22 cellular contexts compared by ENCODE assay signal in the genomic region with DNA sequence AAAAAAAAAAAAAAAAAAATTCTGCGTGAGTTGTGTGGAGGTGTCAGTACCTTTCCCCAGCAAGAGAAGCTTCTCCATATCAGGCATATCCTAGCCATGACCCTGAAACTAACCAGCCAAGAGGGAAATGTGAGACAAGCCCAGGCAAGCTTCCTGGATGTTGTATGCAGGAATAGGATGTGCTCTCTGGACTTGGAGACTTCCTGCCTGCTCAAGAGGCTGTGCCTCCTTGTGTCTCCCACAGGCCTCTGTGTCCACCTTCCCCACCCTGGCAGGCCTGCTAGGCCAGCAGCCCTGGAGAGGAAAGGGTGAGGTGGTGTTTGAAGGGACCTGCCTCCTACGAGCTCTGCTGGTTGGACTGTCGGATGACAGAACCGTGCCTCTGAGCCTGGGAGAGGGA. TPM values are rescaled to one million over a fixed set of nuclear protein-coding genes. Genes with fewer than 3 reads are reported as not detected.
DNase-seq lines count a peak whose midpoint lies in the region; ATAC-seq and TF ChIP-seq lines count a peak whose summit lies in the region.
"Had no signal": no experiment of that assay in that cellular context is flagged by ENCODE, and none has a peak within 500 bp of the region (broad histone marks: within the 10 kb centered on the region; RNA-seq: fewer than 3 reads in every experiment).

No MANE protein-coding gene starts in this region.

- H3K9me3 Mint-ChIP-seq in activated CD8-positive, alpha-beta T cell treated with anti-CD3 and anti-CD28 coated beads, Interleukin-2, amount 10 ng/mL, durations not matched to agents 7 days and 5 days (ENCODE audit: insufficient read depth) = no peaks in the 10 kb centered on the region
- H3K9me3 Mint-ChIP-seq in activated CD8-positive, alpha-beta T cell treated with anti-CD3 and anti-CD28 coated beads for 36 hours = no peaks in the 10 kb centered on the region
- H3K9me3 Mint-ChIP-seq in dendritic cell treated with granulocyte-macrophage colony-stimulating factor and Interleukin-4, amounts not matched to agents 40 ng/mL and 50 ng/mL, for 4 days = no peaks in the 10 kb centered on the region
- H3K9me3 Mint-ChIP-seq in mesothelial cell of epicardium (no peaks in the 10 kb centered on the region), endothelial cell (ENCODE audit: unreplicated experiment) (no peaks in the 10 kb centered on the region)
- H3K9me3 Mint-ChIP-seq: activated T-helper 1 cell treated with anti-CD3 and anti-CD28 coated beads, Interleukin-12 subunit alpha, Interleukin-12 subunit beta, Interleukin-2, Interleukin-4 antibody, amounts not matched to agents 30 ng/mL and 10 ng/mL and 1 ng/mL, durations not matched to agents 14 hours and 24 hours and 36 hours had no signal

- TF ChIP-seq CTCF in activated CD8-positive, alpha-beta T cell treated with anti-CD3 and anti-CD28 coated beads for 36 hours (IDR thresholded peaks at IDR 0.05) = no peak
- no peak for TF ChIP-seq CTCF in mesothelial cell of epicardium (IDR thresholded peaks at IDR 0.05; ENCODE audit: unreplicated experiment)
- no peak for TF ChIP-seq CTCF in endothelial cell (IDR thresholded peaks at IDR 0.05; ENCODE audit: unreplicated experiment)

- peak overlapping the region; percentile 25 for H3K4me3 Mint-ChIP-seq in activated CD8-positive, alpha-beta T cell treated with anti-CD3 and anti-CD28 coated beads, Interleukin-2, amount 10 ng/mL, durations not matched to agents 7 days and 5 days
- H3K4me3 Mint-ChIP-seq in activated CD8-positive, alpha-beta T cell treated with anti-CD3 and anti-CD28 coated beads for 36 hours = no peak overlapping the region
- no peak overlapping the region for H3K4me3 Mint-ChIP-seq in dendritic cell treated with granulocyte-macrophage colony-stimulating factor and Interleukin-4, amounts not matched to agents 40 ng/mL and 50 ng/mL, for 4 days
- H3K4me3 Mint-ChIP-seq in mesothelial cell of epicardium (peak overlapping the region; percentile 43), endothelial cell (ENCODE audit: unreplicated experiment) (no peak overlapping the region)

- no peak overlapping the region for H3K27ac Mint-ChIP-seq in activated CD8-positive, alpha-beta T cell treated with anti-CD3 and anti-CD28 coated beads, Interleukin-2, amount 10 ng/mL, durations not matched to agents 7 days and 5 days
- H3K27ac Mint-ChIP-seq in activated CD8-positive, alpha-beta T cell treated with anti-CD3 and anti-CD28 coated beads for 36 hours = no peak overlapping the region
- H3K27ac Mint-ChIP-seq in dendritic cell treated with granulocyte-macrophage colony-stimulating factor and Interleukin-4, amounts not matched to agents 40 ng/mL and 50 ng/mL, for 4 days = peak overlapping the region; percentile 18
- H3K27ac Mint-ChIP-seq in mesothelial cell of epicardium (peak overlapping the region; percentile 71), endothelial cell (ENCODE audit: unreplicated experiment) (no peak overlapping the region)

- no peaks in the 10 kb centered on the region for H3K27me3 Mint-ChIP-seq in activated CD8-positive, alpha-beta T cell treated with anti-CD3 and anti-CD28 coated beads, Interleukin-2, amount 10 ng/mL, durations not matched to agents 7 days and 5 days (ENCODE audit: low read depth)
- no peaks in the 10 kb centered on the region for H3K27me3 Mint-ChIP-seq in activated CD8-positive, alpha-beta T cell treated with anti-CD3 and anti-CD28 coated beads for 36 hours
- H3K27me3 Mint-ChIP-seq in dendritic cell treated with granulocyte-macrophage colony-stimulating factor and Interleukin-4, amounts not matched to agents 40 ng/mL and 50 ng/mL, for 4 days = no peaks in the 10 kb centered on the region
- H3K27me3 Mint-ChIP-seq in mesothelial cell of epicardium (ENCODE audit: low read depth) (no peaks in the 10 kb centered on the region), endothelial cell (ENCODE audit: unreplicated experiment) (peaks cover 8% of the 10 kb centered on the region)

- CTCF ChIA-PET in activated CD8-positive, alpha-beta T cell treated with anti-CD3 and anti-CD28 coated beads, Interleukin-2, amount 10 ng/mL, durations not matched to agents 7 days and 5 days (lab: Charles Lee) = no interaction called here
- CTCF ChIA-PET in activated CD8-positive, alpha-beta T cell treated with anti-CD3 and anti-CD28 coated beads for 36 hours (lab: Charles Lee) = no interaction called here

- no peak for ATAC-seq in activated CD8-positive, alpha-beta T cell treated with anti-CD3 and anti-CD28 coated beads, Interleukin-2, amount 10 ng/mL, durations not matched to agents 7 days and 5 days
- ATAC-seq in activated CD8-positive, alpha-beta T cell treated with anti-CD3 and anti-CD28 coated beads for 36 hours = no peak
- ATAC-seq: PC-3, right cardiac atrium, SK-N-SH treated with all-trans-retinoic acid at 6 μM for 48 hours had no signal

- POLR2A ChIA-PET in activated CD8-positive, alpha-beta T cell treated with anti-CD3 and anti-CD28 coated beads, Interleukin-2, amount 10 ng/mL, durations not matched to agents 7 days and 5 days (lab: Charles Lee) = interaction anchor here (0.9 kb wide), 1 partner anchor 47 kb away, joined by 4 read pairs; no protein-coding TSS in a partner anchor
- POLR2A ChIA-PET in activated CD8-positive, alpha-beta T cell treated with anti-CD3 and anti-CD28 coated beads for 36 hours (lab: Charles Lee) = interaction anchor here (0.7 kb wide), 1 partner anchor 9 kb away, joined by 3 read pairs; no protein-coding TSS in a partner anchor

- no peak for DNase-seq in activated CD8-positive, alpha-beta T cell treated with anti-CD3 and anti-CD28 coated beads, Interleukin-2, amount 10 ng/mL, durations not matched to agents 7 days and 5 days
- no peak for DNase-seq in activated CD8-positive, alpha-beta T cell treated with anti-CD3 and anti-CD28 coated beads for 36 hours
- peak; percentile 47 for DNase-seq in KBM-7
- DNase-seq in mesothelial cell of epicardium (ENCODE audit: low spot score in 2 of 2, unreplicated experiment in 2 of 2) = no peak
- no peak for DNase-seq in endothelial cell (ENCODE audit: low spot score)
- no peak for DNase-seq in putamen (ENCODE audit: low spot score)
- no peak for DNase-seq in SKM-1 treated with dmso at 0.1 percent for 144 hours (lab: John Stamatoyannopoulos, UW; ENCODE audit: unreplicated experiment)
- DNase-seq: ACHN; activated CD4-positive, alpha-beta T cell treated with anti-CD3 and anti-CD28 coated beads, Interleukin-2, amount 50 U/mL, for 4 hours; amniotic stem cell; GF-D8; head of caudate nucleus; kidney; midbrain; NCI-H1436; NCI-H524; PC-3; right cardiac atrium had no signal

- H3K36me3 Mint-ChIP-seq in activated CD8-positive, alpha-beta T cell treated with anti-CD3 and anti-CD28 coated beads, Interleukin-2, amount 10 ng/mL, durations not matched to agents 7 days and 5 days (ENCODE audit: low read depth) = peaks cover 1% of the 10 kb centered on the region
- H3K36me3 Mint-ChIP-seq in activated CD8-positive, alpha-beta T cell treated with anti-CD3 and anti-CD28 coated beads for 36 hours (ENCODE audit: low read depth) = no peaks in the 10 kb centered on the region
- peaks cover 16% of the 10 kb centered on the region for H3K36me3 Mint-ChIP-seq in dendritic cell treated with granulocyte-macrophage colony-stimulating factor and Interleukin-4, amounts not matched to agents 40 ng/mL and 50 ng/mL, for 4 days (ENCODE audit: low read depth)
- H3K36me3 Mint-ChIP-seq in mesothelial cell of epicardium = no peaks in the 10 kb centered on the region
- H3K36me3 Mint-ChIP-seq in endothelial cell (ENCODE audit: low read depth, unreplicated experiment) = peaks cover 5% of the 10 kb centered on the region

- in situ Hi-C loops in KBM-7 (cut with MboI; ENCODE audit: low pct_unique_long_range_greater_than_20kb, low sequenced_read_pairs) = no loop called here

- intact Hi-C loops in activated CD8-positive, alpha-beta T cell treated with anti-CD3 and anti-CD28 coated beads for 36 hours (cut with micrococcal nuclease) = no loop called here
- intact Hi-C loops in dendritic cell treated with granulocyte-macrophage colony-stimulating factor and Interleukin-4, amounts not matched to agents 40 ng/mL and 50 ng/mL, for 4 days (cut with micrococcal nuclease) = no loop called here

- peaks cover 14% of the 10 kb centered on the region for H3K4me1 Mint-ChIP-seq in activated CD8-positive, alpha-beta T cell treated with anti-CD3 and anti-CD28 coated beads, Interleukin-2, amount 10 ng/mL, durations not matched to agents 7 days and 5 days (ENCODE audit: low read depth)
- H3K4me1 Mint-ChIP-seq in activated CD8-positive, alpha-beta T cell treated with anti-CD3 and anti-CD28 coated beads for 36 hours (ENCODE audit: low read depth) = peaks cover 12% of the 10 kb centered on the region
- peaks cover 49% of the 10 kb centered on the region for H3K4me1 Mint-ChIP-seq in dendritic cell treated with granulocyte-macrophage colony-stimulating factor and Interleukin-4, amounts not matched to agents 40 ng/mL and 50 ng/mL, for 4 days (ENCODE audit: low read depth)
- H3K4me1 Mint-ChIP-seq in mesothelial cell of epicardium (no peaks in the 10 kb centered on the region), endothelial cell (ENCODE audit: unreplicated experiment) (peaks cover 21% of the 10 kb centered on the region)

RNA-seq across cellular contexts. Expression of gene DYNLT2B, which starts 2.1 kb away (rescaled TPM):
- 10 to 100 TPM; 12.0 to 21.1 TPM for total RNA-seq in activated CD8-positive, alpha-beta T cell treated with anti-CD3 and anti-CD28 coated beads, Interleukin-2, amount 10 ng/mL, durations not matched to agents 7 days and 5 days
- total RNA-seq in activated CD8-positive, alpha-beta T cell treated with anti-CD3 and anti-CD28 coated beads for 36 hours = 1 to 10 TPM; 8.8 to 9.5 TPM
- total RNA-seq in mesothelial cell of epicardium (17.5 to 18.5 TPM (median 17.6 TPM) in 3 replicates), endothelial cell (ENCODE audit: unreplicated experiment) (19.0 TPM)

RNA-seq across cellular contexts. Expression of gene TM4SF19, which starts 18.1 kb away (rescaled TPM):
- total RNA-seq in activated CD8-positive, alpha-beta T cell treated with anti-CD3 and anti-CD28 coated beads, Interleukin-2, amount 10 ng/mL, durations not matched to agents 7 days and 5 days = not detected
- total RNA-seq in activated CD8-positive, alpha-beta T cell treated with anti-CD3 and anti-CD28 coated beads for 36 hours = not detected
- total RNA-seq in mesothelial cell of epicardium = not detected in 3 replicates
- total RNA-seq in endothelial cell (ENCODE audit: unreplicated experiment) = not detected
- total RNA-seq: activated T-helper 1 cell treated with anti-CD3 and anti-CD28 coated beads, Interleukin-12 subunit alpha, Interleukin-12 subunit beta, Interleukin-2, Interleukin-4 antibody, amounts not matched to agents 30 ng/mL and 10 ng/mL and 1 ng/mL, durations not matched to agents 14 hours and 24 hours and 36 hours; cerebellum; right cardiac atrium had no signal

RNA-seq across cellular contexts. Expression of gene PCYT1A, which starts 32.6 kb away (rescaled TPM):
- total RNA-seq in activated CD8-positive, alpha-beta T cell treated with anti-CD3 and anti-CD28 coated beads, Interleukin-2, amount 10 ng/mL, durations not matched to agents 7 days and 5 days = 10 to 100 TPM; 53.2 to 57.3 TPM
- total RNA-seq in activated CD8-positive, alpha-beta T cell treated with anti-CD3 and anti-CD28 coated beads for 36 hours = 10 to 100 TPM; 31.0 to 33.7 TPM
- total RNA-seq in mesothelial cell of epicardium = 37.3 to 40.0 TPM (median 38.8 TPM) in 3 replicates
- 55.2 TPM for total RNA-seq in endothelial cell (ENCODE audit: unreplicated experiment)

Comparison
In these comparisons a context has a peak if more than half of its experiments do, and no peak if none do; other contexts are left out.
1. H3K4me3 Mint-ChIP-seq: peak in activated CD8-positive, alpha-beta T cell treated with anti-CD3 and anti-CD28 coated beads, Interleukin-2, amount 10 ng/mL, durations not matched to agents 7 days and 5 days (single experiment) and mesothelial cell of epicardium (single experiment); none in activated CD8-positive, alpha-beta T cell treated with anti-CD3 and anti-CD28 coated beads for 36 hours (single experiment), dendritic cell treated with granulocyte-macrophage colony-stimulating factor and Interleukin-4, amounts not matched to agents 40 ng/mL and 50 ng/mL, for 4 days (single experiment) and endothelial cell (single experiment).
2. H3K27ac Mint-ChIP-seq: peak in dendritic cell treated with granulocyte-macrophage colony-stimulating factor and Interleukin-4, amounts not matched to agents 40 ng/mL and 50 ng/mL, for 4 days (single experiment) and mesothelial cell of epicardium (single experiment); none in activated CD8-positive, alpha-beta T cell treated with anti-CD3 and anti-CD28 coated beads, Interleukin-2, amount 10 ng/mL, durations not matched to agents 7 days and 5 days (single experiment), activated CD8-positive, alpha-beta T cell treated with anti-CD3 and anti-CD28 coated beads for 36 hours (single experiment) and endothelial cell (single experiment).